In the genomic region with DNA sequence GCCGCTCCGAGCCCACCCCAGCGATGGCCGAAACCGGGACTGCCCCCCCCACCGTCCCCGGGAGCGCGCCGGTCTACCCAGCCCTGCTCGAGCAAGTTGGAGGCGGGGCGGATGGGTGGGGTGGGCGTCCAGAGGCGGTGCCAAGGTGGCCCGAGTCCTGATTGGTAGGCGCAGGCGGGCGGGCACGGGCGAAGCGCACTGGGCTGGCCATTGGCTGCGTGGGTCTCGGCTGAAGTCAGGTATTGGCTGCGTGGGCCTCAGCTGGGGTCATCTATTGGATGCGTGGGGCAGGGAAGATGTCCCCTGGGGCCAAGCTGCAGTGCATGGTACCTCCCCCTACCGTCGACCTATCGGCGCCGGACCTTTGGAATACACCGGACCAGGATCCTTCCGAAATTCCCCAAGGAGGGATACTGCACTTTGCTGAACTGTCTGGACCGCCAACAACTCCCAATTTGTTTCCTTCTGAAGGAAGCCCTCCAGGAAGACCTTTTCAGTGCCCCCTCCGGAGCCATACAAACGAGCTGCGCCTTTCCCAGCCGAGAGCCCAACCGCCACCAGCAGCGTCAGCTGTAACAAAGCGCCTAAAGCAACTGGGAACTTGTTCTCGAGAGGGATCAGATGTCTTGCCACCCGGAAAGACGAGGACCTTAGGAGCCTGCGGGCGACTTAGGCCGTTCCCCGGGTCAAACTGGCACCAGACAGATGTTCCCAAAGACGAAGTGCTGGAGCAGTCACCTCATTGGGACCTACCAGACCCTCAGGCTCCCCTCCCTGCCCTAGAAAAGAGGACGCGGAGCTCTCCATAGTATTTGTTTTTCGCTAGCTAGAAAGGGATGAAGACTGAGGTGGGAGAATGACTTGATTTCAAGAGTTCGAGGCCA, we compare ENCODE assay signal across 1 cellular context.
A peak's percentile ranks its signal among the peaks of the same experiment; 100 is the strongest.
TF ChIP-seq lines count a peak whose summit lies in the region.

A gene with protein sequence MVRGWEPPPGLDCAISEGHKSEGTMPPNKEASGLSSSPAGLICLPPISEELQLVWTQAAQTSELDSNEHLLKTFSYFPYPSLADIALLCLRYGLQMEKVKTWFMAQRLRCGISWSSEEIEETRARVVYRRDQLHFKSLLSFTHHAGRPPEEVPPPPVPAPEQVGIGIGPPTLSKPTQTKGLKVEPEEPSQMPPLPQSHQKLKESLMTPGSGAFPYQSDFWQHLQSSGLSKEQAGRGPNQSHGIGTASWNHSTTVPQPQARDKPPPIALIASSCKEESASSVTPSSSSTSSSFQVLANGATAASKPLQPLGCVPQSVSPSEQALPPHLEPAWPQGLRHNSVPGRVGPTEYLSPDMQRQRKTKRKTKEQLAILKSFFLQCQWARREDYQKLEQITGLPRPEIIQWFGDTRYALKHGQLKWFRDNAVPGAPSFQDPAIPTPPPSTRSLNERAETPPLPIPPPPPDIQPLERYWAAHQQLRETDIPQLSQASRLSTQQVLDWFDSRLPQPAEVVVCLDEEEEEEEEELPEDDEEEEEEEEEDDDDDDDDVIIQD (minus strand): TSS at position 113 of the 884 bp plus-strand sequence. CDS start 180 bp downstream, outside the sequence.

TF ChIP-seq in K562, 482 proteins besides CTCF, POLR2A, EP300 and RAD21 (continued from another document and continues in another):
- TF ChIP-seq, protein P1, sequence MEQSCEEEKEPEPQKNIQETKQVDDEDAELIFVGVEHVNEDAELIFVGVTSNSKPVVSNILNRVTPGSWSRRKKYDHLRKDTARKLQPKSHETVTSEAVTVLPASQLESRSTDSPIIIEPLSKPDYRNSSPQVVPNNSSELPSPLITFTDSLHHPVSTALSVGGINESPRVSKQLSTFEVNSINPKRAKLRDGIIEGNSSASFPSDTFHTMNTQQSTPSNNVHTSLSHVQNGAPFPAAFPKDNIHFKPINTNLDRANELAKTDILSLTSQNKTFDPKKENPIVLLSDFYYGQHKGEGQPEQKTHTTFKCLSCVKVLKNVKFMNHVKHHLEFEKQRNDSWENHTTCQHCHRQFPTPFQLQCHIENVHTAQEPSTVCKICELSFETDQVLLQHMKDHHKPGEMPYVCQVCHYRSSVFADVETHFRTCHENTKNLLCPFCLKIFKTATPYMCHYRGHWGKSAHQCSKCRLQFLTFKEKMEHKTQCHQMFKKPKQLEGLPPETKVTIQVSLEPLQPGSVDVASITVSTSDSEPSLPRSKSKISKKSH (CRISPR knock-in tag; IDR thresholded peaks at IDR 0.05) = no peak
- no peak for TF ChIP-seq ZNF76 (CRISPR knock-in tag; IDR thresholded peaks at IDR 0.05; ENCODE audit: borderline replicate concordance)
- TF ChIP-seq CREM (IDR thresholded peaks at IDR 0.05; ENCODE audit: low read depth) = peak; percentile 69; the same call in 1 of the 2 replicates
- no peak for TF ChIP-seq FOXA3 (CRISPR knock-in tag; conservative IDR thresholded peaks at IDR 0.05 in 1 of 2, IDR thresholded peaks at IDR 0.05 in 1 of 2)
- TF ChIP-seq ZFP30 (CRISPR knock-in tag; IDR thresholded peaks at IDR 0.05; ENCODE audit: borderline replicate concordance) = no peak
- TF ChIP-seq ILF3 (IDR thresholded peaks at IDR 0.05; ENCODE audit: borderline replicate concordance) = no peak
- peak; percentile 87 for TF ChIP-seq POLR2H (tag; IDR thresholded peaks at IDR 0.05; ENCODE audit: low read depth)
- no peak for TF ChIP-seq SPI1 (IDR thresholded peaks at IDR 0.05; ENCODE audit: borderline replicate concordance, low read depth, low read length)
- TF ChIP-seq, protein P2, sequence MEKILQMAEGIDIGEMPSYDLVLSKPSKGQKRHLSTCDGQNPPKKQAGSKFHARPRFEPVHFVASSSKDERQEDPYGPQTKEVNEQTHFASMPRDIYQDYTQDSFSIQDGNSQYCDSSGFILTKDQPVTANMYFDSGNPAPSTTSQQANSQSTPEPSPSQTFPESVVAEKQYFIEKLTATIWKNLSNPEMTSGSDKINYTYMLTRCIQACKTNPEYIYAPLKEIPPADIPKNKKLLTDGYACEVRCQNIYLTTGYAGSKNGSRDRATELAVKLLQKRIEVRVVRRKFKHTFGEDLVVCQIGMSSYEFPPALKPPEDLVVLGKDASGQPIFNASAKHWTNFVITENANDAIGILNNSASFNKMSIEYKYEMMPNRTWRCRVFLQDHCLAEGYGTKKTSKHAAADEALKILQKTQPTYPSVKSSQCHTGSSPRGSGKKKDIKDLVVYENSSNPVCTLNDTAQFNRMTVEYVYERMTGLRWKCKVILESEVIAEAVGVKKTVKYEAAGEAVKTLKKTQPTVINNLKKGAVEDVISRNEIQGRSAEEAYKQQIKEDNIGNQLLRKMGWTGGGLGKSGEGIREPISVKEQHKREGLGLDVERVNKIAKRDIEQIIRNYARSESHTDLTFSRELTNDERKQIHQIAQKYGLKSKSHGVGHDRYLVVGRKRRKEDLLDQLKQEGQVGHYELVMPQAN (IDR thresholded peaks at IDR 0.05; ENCODE audit: borderline replicate concordance) = peak; percentile 57; the same call in 1 of the 2 replicates
- TF ChIP-seq, protein P3, sequence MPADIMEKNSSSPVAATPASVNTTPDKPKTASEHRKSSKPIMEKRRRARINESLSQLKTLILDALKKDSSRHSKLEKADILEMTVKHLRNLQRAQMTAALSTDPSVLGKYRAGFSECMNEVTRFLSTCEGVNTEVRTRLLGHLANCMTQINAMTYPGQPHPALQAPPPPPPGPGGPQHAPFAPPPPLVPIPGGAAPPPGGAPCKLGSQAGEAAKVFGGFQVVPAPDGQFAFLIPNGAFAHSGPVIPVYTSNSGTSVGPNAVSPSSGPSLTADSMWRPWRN (IDR thresholded peaks at IDR 0.05; ENCODE audit: low read depth) = no peak
- TF ChIP-seq NFRKB (IDR thresholded peaks at IDR 0.05; ENCODE audit: low read depth) = 0 out of 2 replicates have a peak, but pooled peaks have one; percentile 29
- TF ChIP-seq SOX6 (IDR thresholded peaks at IDR 0.05) = peak; percentile 50; the same call in 1 of the 2 replicates
- no peak for TF ChIP-seq TBL1XR1 (IDR thresholded peaks at IDR 0.05; ENCODE audit: low read length in 2 of 2)
- TF ChIP-seq HIVEP1 (CRISPR knock-in tag; IDR thresholded peaks at IDR 0.05) = no peak
- TF ChIP-seq MAFG (tag; conservative IDR thresholded peaks at IDR 0.05) = no peak
- no peak for TF ChIP-seq ZBED1 (IDR thresholded peaks at IDR 0.05)
- TF ChIP-seq ZNF274 (IDR thresholded peaks at IDR 0.05; ENCODE audit: borderline replicate concordance, low read depth, low read length) = no peak
- no peak for TF ChIP-seq SNIP1 (IDR thresholded peaks at IDR 0.05; ENCODE audit: low read depth)
- no peak for TF ChIP-seq DDX20 (tag; IDR thresholded peaks at IDR 0.05; ENCODE audit: low read depth)
- TF ChIP-seq RNF2 (IDR thresholded peaks at IDR 0.05) = no peak
- TF ChIP-seq, protein P4, sequence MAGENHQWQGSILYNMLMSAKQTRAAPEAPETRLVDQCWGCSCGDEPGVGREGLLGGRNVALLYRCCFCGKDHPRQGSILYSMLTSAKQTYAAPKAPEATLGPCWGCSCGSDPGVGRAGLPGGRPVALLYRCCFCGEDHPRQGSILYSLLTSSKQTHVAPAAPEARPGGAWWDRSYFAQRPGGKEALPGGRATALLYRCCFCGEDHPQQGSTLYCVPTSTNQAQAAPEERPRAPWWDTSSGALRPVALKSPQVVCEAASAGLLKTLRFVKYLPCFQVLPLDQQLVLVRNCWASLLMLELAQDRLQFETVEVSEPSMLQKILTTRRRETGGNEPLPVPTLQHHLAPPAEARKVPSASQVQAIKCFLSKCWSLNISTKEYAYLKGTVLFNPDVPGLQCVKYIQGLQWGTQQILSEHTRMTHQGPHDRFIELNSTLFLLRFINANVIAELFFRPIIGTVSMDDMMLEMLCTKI (IDR thresholded peaks at IDR 0.05; ENCODE audit: partially characterized antibody) = no peak
- TF ChIP-seq KDM5B (IDR thresholded peaks at IDR 0.05; ENCODE audit: insufficient replicate concordance, low read depth, low read length) = peak; percentile 56
- TF ChIP-seq NEUROD1 (IDR thresholded peaks at IDR 0.05; ENCODE audit: borderline replicate concordance, low read depth, low read length, partially characterized antibody) = peak; percentile 97
- no peak for TF ChIP-seq KLF6 (CRISPR knock-in tag; IDR thresholded peaks at IDR 0.05; ENCODE audit: borderline replicate concordance)
- no peak for TF ChIP-seq SIN3B (IDR thresholded peaks at IDR 0.05; ENCODE audit: low read depth)
- no peak for TF ChIP-seq MTF1 (CRISPR knock-in tag; IDR thresholded peaks at IDR 0.05; ENCODE audit: borderline replicate concordance)
- TF ChIP-seq PURB (CRISPR knock-in tag; IDR thresholded peaks at IDR 0.05; ENCODE audit: low read depth) = no peak
- no peak for TF ChIP-seq ZKSCAN8 (CRISPR knock-in tag; IDR thresholded peaks at IDR 0.05)
- TF ChIP-seq, protein P5, sequence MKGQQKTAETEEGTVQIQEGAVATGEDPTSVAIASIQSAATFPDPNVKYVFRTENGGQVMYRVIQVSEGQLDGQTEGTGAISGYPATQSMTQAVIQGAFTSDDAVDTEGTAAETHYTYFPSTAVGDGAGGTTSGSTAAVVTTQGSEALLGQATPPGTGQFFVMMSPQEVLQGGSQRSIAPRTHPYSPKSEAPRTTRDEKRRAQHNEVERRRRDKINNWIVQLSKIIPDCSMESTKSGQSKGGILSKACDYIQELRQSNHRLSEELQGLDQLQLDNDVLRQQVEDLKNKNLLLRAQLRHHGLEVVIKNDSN (CRISPR knock-in tag; IDR thresholded peaks at IDR 0.05) = peak; percentile 65
- TF ChIP-seq, protein P6, sequence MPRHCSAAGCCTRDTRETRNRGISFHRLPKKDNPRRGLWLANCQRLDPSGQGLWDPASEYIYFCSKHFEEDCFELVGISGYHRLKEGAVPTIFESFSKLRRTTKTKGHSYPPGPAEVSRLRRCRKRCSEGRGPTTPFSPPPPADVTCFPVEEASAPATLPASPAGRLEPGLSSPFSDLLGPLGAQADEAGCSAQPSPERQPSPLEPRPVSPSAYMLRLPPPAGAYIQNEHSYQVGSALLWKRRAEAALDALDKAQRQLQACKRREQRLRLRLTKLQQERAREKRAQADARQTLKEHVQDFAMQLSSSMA (CRISPR knock-in tag; IDR thresholded peaks at IDR 0.05) = no peak
- TF ChIP-seq ZNF140 (CRISPR knock-in tag; IDR thresholded peaks at IDR 0.05) = no peak
- no peak for TF ChIP-seq TSC22D4 (tag; IDR thresholded peaks at IDR 0.05)
- TF ChIP-seq ZNF408 (CRISPR knock-in tag; IDR thresholded peaks at IDR 0.05; ENCODE audit: low read depth) = no peak
- no peak for TF ChIP-seq ZNF586 (CRISPR knock-in tag; conservative IDR thresholded peaks at IDR 0.05)
- TF ChIP-seq NELFE (IDR thresholded peaks at IDR 0.05; ENCODE audit: insufficient read depth, insufficient read length) = no peak
- no peak for TF ChIP-seq ZBTB8A (IDR thresholded peaks at IDR 0.05; ENCODE audit: partially characterized antibody)
- TF ChIP-seq RBM39 (optimal IDR thresholded peaks at IDR 0.05; ENCODE audit: low read depth, low read length) = no peak
- no peak for TF ChIP-seq KAT2B (IDR thresholded peaks at IDR 0.05; ENCODE audit: low read depth, low read length)
- peak; percentile 33 for TF ChIP-seq PHF20 (IDR thresholded peaks at IDR 0.05; ENCODE audit: partially characterized antibody)
- no peak for TF ChIP-seq SMAD3 (CRISPR knock-in tag; conservative IDR thresholded peaks at IDR 0.05)
- TF ChIP-seq ZNF134 (CRISPR knock-in tag; conservative IDR thresholded peaks at IDR 0.05) = no peak
- TF ChIP-seq, protein P7, sequence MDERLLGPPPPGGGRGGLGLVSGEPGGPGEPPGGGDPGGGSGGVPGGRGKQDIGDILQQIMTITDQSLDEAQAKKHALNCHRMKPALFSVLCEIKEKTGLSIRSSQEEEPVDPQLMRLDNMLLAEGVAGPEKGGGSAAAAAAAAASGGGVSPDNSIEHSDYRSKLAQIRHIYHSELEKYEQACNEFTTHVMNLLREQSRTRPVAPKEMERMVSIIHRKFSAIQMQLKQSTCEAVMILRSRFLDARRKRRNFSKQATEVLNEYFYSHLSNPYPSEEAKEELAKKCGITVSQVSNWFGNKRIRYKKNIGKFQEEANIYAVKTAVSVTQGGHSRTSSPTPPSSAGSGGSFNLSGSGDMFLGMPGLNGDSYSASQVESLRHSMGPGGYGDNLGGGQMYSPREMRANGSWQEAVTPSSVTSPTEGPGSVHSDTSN (CRISPR knock-in tag; IDR thresholded peaks at IDR 0.05; ENCODE audit: low read depth) = no peak
- TF ChIP-seq, protein P7 (tag; conservative IDR thresholded peaks at IDR 0.05; ENCODE audit: low read depth) = no peak
- no peak for TF ChIP-seq POLR3A (IDR thresholded peaks at IDR 0.05; ENCODE audit: borderline replicate concordance, extremely low read depth, insufficient read depth, insufficient read length)
- TF ChIP-seq NR1H2 (CRISPR knock-in tag; IDR thresholded peaks at IDR 0.05) = no peak
- TF ChIP-seq TARDBP (IDR thresholded peaks at IDR 0.05) = no peak; the same call in 1 of the 2 replicates
- TF ChIP-seq ZNF165 (CRISPR knock-in tag; IDR thresholded peaks at IDR 0.05; ENCODE audit: borderline replicate concordance) = no peak
- TF ChIP-seq TEAD4 (IDR thresholded peaks at IDR 0.05; ENCODE audit: low read length) = no peak
- no peak for TF ChIP-seq TEAD4 (CRISPR knock-in tag; IDR thresholded peaks at IDR 0.05; ENCODE audit: borderline replicate concordance)
- TF ChIP-seq CBFA2T2 (conservative IDR thresholded peaks at IDR 0.05) = no peak
- TF ChIP-seq SMAD2 (IDR thresholded peaks at IDR 0.05; ENCODE audit: low read depth, low read length) = no peak
- TF ChIP-seq ZNF23 (CRISPR knock-in tag; IDR thresholded peaks at IDR 0.05) = no peak
- TF ChIP-seq NCOA1 (IDR thresholded peaks at IDR 0.05; ENCODE audit: low read depth) = no peak; the same call in 1 of the 2 replicates
- TF ChIP-seq, protein P8, sequence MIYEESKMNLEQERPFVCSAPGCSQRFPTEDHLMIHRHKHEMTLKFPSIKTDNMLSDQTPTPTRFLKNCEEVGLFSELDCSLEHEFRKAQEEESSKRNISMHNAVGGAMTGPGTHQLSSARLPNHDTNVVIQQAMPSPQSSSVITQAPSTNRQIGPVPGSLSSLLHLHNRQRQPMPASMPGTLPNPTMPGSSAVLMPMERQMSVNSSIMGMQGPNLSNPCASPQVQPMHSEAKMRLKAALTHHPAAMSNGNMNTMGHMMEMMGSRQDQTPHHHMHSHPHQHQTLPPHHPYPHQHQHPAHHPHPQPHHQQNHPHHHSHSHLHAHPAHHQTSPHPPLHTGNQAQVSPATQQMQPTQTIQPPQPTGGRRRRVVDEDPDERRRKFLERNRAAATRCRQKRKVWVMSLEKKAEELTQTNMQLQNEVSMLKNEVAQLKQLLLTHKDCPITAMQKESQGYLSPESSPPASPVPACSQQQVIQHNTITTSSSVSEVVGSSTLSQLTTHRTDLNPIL (CRISPR knock-in tag; IDR thresholded peaks at IDR 0.05) = no peak
- no peak for TF ChIP-seq ETS2 (tag; IDR thresholded peaks at IDR 0.05; ENCODE audit: borderline replicate concordance, poor library complexity, severe bottlenecking)
- TF ChIP-seq ASH1L (IDR thresholded peaks at IDR 0.05; ENCODE audit: borderline replicate concordance, low read depth, partially characterized antibody) = peak; percentile 95
